8 cellular contexts compared by ENCODE assay signal in the genomic region with DNA sequence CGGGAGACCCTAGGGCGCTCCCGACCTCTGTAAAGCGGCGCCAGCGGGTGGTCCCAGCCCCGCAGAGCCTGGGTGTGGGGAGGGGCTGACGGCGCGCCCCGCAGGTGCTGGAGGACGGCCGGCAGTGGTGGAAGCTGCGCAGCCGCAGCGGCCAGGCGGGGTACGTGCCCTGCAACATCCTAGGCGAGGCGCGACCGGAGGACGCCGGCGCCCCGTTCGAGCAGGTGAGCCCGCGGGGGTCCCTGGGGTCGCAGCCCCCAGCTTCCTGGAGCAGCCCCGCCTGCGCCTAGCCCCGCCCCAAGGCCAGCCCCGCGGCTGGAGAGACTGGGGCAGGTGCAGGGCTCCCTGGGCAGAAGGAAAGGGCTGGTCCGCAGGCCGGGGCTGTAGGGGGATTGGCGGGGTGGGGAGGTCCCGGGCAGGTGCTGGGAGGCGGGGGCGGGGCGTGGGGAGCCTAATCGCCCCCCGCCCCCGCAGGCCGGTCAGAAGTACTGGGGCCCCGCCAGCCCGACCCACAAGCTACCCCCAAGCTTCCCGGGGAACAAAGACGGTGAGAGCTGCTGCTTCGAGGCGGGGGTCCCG. TPM values are rescaled to one million over a fixed set of nuclear protein-coding genes. Genes with fewer than 3 reads are reported as not detected.
DNase-seq lines count a peak whose midpoint lies in the region; ATAC-seq and TF ChIP-seq lines count a peak whose summit lies in the region.

No MANE protein-coding gene starts in this region.

- H2BK20ac ChIP-seq in IMR-90 (ENCODE audit: low read depth, low read length) = no peak overlapping the region

- no peaks in the 10 kb centered on the region for H3K36me3 ChIP-seq in IMR-90 (ENCODE audit: control insufficient read depth, insufficient read depth, low read length)
- H3K36me3 ChIP-seq in body of pancreas (replicated peaks in 1 of 2; ENCODE audit: insufficient read depth in 1 of 2, low read depth in 2 of 2) = no peaks in the 10 kb centered on the region
- H3K36me3 ChIP-seq in parathyroid adenoma (ENCODE audit: control insufficient read depth, insufficient read depth, low read length) = no peaks in the 10 kb centered on the region

- H3K4me1 ChIP-seq in IMR-90 (ENCODE audit: control insufficient read depth, insufficient read depth, low read length) (peaks cover 6% of the 10 kb centered on the region), body of pancreas (peaks cover 34% of the 10 kb centered on the region), parathyroid adenoma (no peaks in the 10 kb centered on the region)

- no peak for TF ChIP-seq CTCF in IMR-90 (conservative IDR thresholded peaks at IDR 0.05; ENCODE audit: low read depth, low read length)
- no peak for TF ChIP-seq CTCF in body of pancreas (IDR thresholded peaks at IDR 0.05)
- TF ChIP-seq CTCF in parathyroid adenoma (IDR thresholded peaks at IDR 0.05) = no peak

- H2AK5ac ChIP-seq in IMR-90 (ENCODE audit: low read depth, low read length) = no peak overlapping the region

- no peak overlapping the region for H3K4ac ChIP-seq in IMR-90 (ENCODE audit: low read depth, low read length)

- POLR2A ChIA-PET in IMR-90 (lab: Charles Lee; ENCODE audit: unreplicated experiment) = no interaction called here

- no peak for TF ChIP-seq RAD21 in IMR-90 (IDR thresholded peaks at IDR 0.05; ENCODE audit: low read length)

- no peak overlapping the region for H2BK120ac ChIP-seq in IMR-90 (ENCODE audit: low read depth, low read length)

- H3K4me2 ChIP-seq in IMR-90 (ENCODE audit: low read depth, low read length) (no peak overlapping the region), parathyroid adenoma (ENCODE audit: low read length) (peak overlapping the region; percentile 49)

- no peak overlapping the region; a peak in 1 of 4 replicates for H4K8ac ChIP-seq in IMR-90 (ENCODE audit: low read depth in 2 of 2, low read length in 2 of 2)

- DNase-seq in NCI-H2081 (lab: John Stamatoyannopoulos, UW) (peak; percentile 33 to 70), NCI-H2081 treated with DMSO at 0.1 percent for 48 hours (lab: John Stamatoyannopoulos, UW) (no peak), IMR-90 (no peak), body of pancreas (peak in 2 of 4 donors; percentile 27 to 30), nucleus accumbens (lab: John Stamatoyannopoulos, UW) (no peak)

- no TSS peak for BruUV-seq in IMR-90 (replicated peaks; lab: Mats Ljungman, UMichigan)

- dilution Hi-C loops in IMR-90 (cut with HindIII; ENCODE audit: low sequenced_read_pairs, unreplicated experiment) = no loop called here

- intact Hi-C loops in IMR-90 (cut with micrococcal nuclease) = loop anchor here (10.0 kb wide), 1 partner anchor 171 kb away; no protein-coding TSS in a partner anchor
- intact Hi-C loops in body of pancreas (cut with DNase I) = loop anchor here (10.0 kb wide), 1 partner anchor 171 kb away; no protein-coding TSS in a partner anchor

- no peaks in the 10 kb centered on the region for H3K79me1 ChIP-seq in IMR-90 (ENCODE audit: low read depth in 1 of 2, low read length in 2 of 2)

- in situ Hi-C loops in IMR-90 (cut with MboI; ENCODE audit: low sequenced_read_pairs) = no loop called here

- TF ChIP-seq POLR2A in IMR-90 (IDR thresholded peaks at IDR 0.05; ENCODE audit: low read depth, low read length) = no peak
- TF ChIP-seq POLR2A in body of pancreas (IDR thresholded peaks at IDR 0.05) = no peak

- no peak overlapping the region for H3K14ac ChIP-seq in IMR-90 (replicated peaks; ENCODE audit: low read depth, low read length)

- H3K79me2 ChIP-seq in parathyroid adenoma = no peaks in the 10 kb centered on the region

- H4K91ac ChIP-seq in IMR-90 (ENCODE audit: insufficient read depth, low read depth, low read length) = no peak overlapping the region

- 11% methylated on average over 20 of the region's 53 CpGs; no CpG with 5 or more reads in 1 of the 2 experiments for WGBS in IMR-90 (ENCODE audit: extremely low coverage in 2 of 2, insufficient read length in 1 of 2), 2 experiments
- 22 to 50% methylated on average over 6 to 33 of the region's 53 CpGs for WGBS in body of pancreas, 2 donors

- no peak overlapping the region for H2BK5ac ChIP-seq in IMR-90 (ENCODE audit: low read depth, low read length, poor library complexity, severe bottlenecking)

- H2AK9ac ChIP-seq in IMR-90 (replicated peaks; ENCODE audit: low read depth, low read length, poor library complexity) = peak overlapping the region; percentile 5

- ATAC-seq in IMR-90 (ENCODE audit: low read depth) = no peak
- no peak for ATAC-seq in body of pancreas
- ATAC-seq in HG02973 (IDR thresholded peaks at IDR 0.05; ENCODE audit: unreplicated experiment) = no peak
- no peak for ATAC-seq in GM21737 (IDR thresholded peaks at IDR 0.05; ENCODE audit: unreplicated experiment)

- no peak overlapping the region for H3K27ac ChIP-seq in IMR-90 (ENCODE audit: insufficient read depth, low read length)
- peak overlapping the region; percentile 56 to 86 (median 74) for H3K27ac ChIP-seq in body of pancreas
- no peak overlapping the region for H3K27ac ChIP-seq in parathyroid adenoma

- no peaks in the 10 kb centered on the region for H3K9me3 ChIP-seq in IMR-90 (ENCODE audit: control insufficient read depth, insufficient read depth, low read length)
- no peaks in the 10 kb centered on the region for H3K9me3 ChIP-seq in body of pancreas
- no peaks in the 10 kb centered on the region for H3K9me3 ChIP-seq in parathyroid adenoma (ENCODE audit: control insufficient read depth, low read length)

- H2BK15ac ChIP-seq in IMR-90 (ENCODE audit: low read depth, low read length) = no peak overlapping the region

- H3K9ac ChIP-seq in IMR-90 (ENCODE audit: low read depth, low read length) = no peak overlapping the region
- no peak overlapping the region for H3K9ac ChIP-seq in parathyroid adenoma

- no peak overlapping the region for H4K5ac ChIP-seq in IMR-90 (ENCODE audit: low read depth, low read length)

- H3K27me3 ChIP-seq in IMR-90 (ENCODE audit: control insufficient read depth, insufficient read depth, low read length) = peaks cover 7% of the 10 kb centered on the region; the same call in 1 of the 2 replicates
- no peaks in the 10 kb centered on the region for H3K27me3 ChIP-seq in body of pancreas
- H3K27me3 ChIP-seq in parathyroid adenoma (ENCODE audit: control insufficient read depth, insufficient read depth, low read length) = no peaks in the 10 kb centered on the region

- no peak overlapping the region for H3K18ac ChIP-seq in IMR-90 (ENCODE audit: low read depth, low read length)

- no peak overlapping the region for H2AFZ ChIP-seq in IMR-90 (replicated peaks; ENCODE audit: low read length, poor library complexity)
- H2AFZ ChIP-seq in parathyroid adenoma = peak overlapping the region; percentile 68

- H3K23ac ChIP-seq in IMR-90 (ENCODE audit: low read depth, low read length) = no peak overlapping the region

- H3K9me1 ChIP-seq in IMR-90 (ENCODE audit: insufficient read depth, low read length) = no peaks in the 10 kb centered on the region

- H3K4me3 ChIP-seq in IMR-90 (ENCODE audit: insufficient read depth, low read depth, low read length) (no peak overlapping the region), body of pancreas (no peak overlapping the region), parathyroid adenoma (ENCODE audit: low read depth, low read length) (no peak overlapping the region)

- no peak overlapping the region for H3K56ac ChIP-seq in IMR-90 (ENCODE audit: extremely low read depth, insufficient read depth, low read length)

- no peaks in the 10 kb centered on the region for H4K20me1 ChIP-seq in IMR-90 (ENCODE audit: insufficient read depth, low read length)

- CTCF ChIA-PET in IMR-90 (lab: Yijun Ruan, JAX) = interaction anchor here (1.1 kb wide), 1 partner anchor 19 kb away, joined by 4 read pairs; no protein-coding TSS in a partner anchor

TF ChIP-seq in IMR-90, 13 proteins besides CTCF, POLR2A, EP300 and RAD21 (continues in another document):
- TF ChIP-seq, protein P1, sequence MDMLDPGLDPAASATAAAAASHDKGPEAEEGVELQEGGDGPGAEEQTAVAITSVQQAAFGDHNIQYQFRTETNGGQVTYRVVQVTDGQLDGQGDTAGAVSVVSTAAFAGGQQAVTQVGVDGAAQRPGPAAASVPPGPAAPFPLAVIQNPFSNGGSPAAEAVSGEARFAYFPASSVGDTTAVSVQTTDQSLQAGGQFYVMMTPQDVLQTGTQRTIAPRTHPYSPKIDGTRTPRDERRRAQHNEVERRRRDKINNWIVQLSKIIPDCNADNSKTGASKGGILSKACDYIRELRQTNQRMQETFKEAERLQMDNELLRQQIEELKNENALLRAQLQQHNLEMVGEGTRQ (IDR thresholded peaks at IDR 0.05; ENCODE audit: low read depth, low read length) = no peak
- TF ChIP-seq MXI1 (IDR thresholded peaks at IDR 0.05; ENCODE audit: borderline replicate concordance, low read depth, low read length) (no peak), CHD1 (IDR thresholded peaks at IDR 0.05; ENCODE audit: low read depth, low read length) (no peak), FOS (IDR thresholded peaks at IDR 0.05; ENCODE audit: low read depth, low read length) (no peak), RFX5 (IDR thresholded peaks at IDR 0.05; ENCODE audit: low read depth, low read length) (no peak), RCOR1 (IDR thresholded peaks at IDR 0.05; ENCODE audit: insufficient replicate concordance, low read length) (no peak)

RNA-seq across cellular contexts. Expression of gene EPS8L2, which starts 19.7 kb away (rescaled TPM):
- 12.2 and 17.2 TPM in 2 replicates for total RNA-seq in IMR-90 (2012; rRNA removed)
- polyA plus RNA-seq in IMR-90 (2012; rRNA removed) = 38.7 and 39.4 TPM in 2 replicates
- polyA plus RNA-seq in IMR-90 (2012; cell fraction: cytosol; rRNA removed) = 16.2 and 26.2 TPM in 2 replicates
- 206 and 443 TPM in 2 replicates for polyA plus RNA-seq in IMR-90 (2012; cell fraction: nucleus; rRNA removed; ENCODE audit: low replicate concordance)
- 100 to 1,000 TPM; 126 to 153 TPM for total RNA-seq in body of pancreas

RNA-seq across cellular contexts. Expression of gene TALDO1, which starts 21.6 kb away (rescaled TPM):
- total RNA-seq in IMR-90 (2012; rRNA removed) = 147 and 156 TPM in 2 replicates
- polyA plus RNA-seq in IMR-90 (2012; rRNA removed) = 210 and 228 TPM in 2 replicates
- polyA plus RNA-seq in IMR-90 (2012; cell fraction: cytosol; rRNA removed) = 201 and 282 TPM in 2 replicates
- 134 and 144 TPM in 2 replicates for polyA plus RNA-seq in IMR-90 (2012; cell fraction: nucleus; rRNA removed; ENCODE audit: low replicate concordance)
- total RNA-seq in body of pancreas = 100 to 1,000 TPM in 1 of 2 donors, 10 to 100 TPM in 1; 78.9 to 119 TPM

RNA-seq across cellular contexts. Expression of gene TMEM80, which starts 30.1 kb away (rescaled TPM):
- total RNA-seq in IMR-90 (2012; rRNA removed) (5.0 and 5.6 TPM in 2 replicates), body of pancreas (10 to 100 TPM; 21.8 to 36.3 TPM)
- 21.2 and 21.7 TPM in 2 replicates for polyA plus RNA-seq in IMR-90 (2012; rRNA removed)
- 19.5 and 33.5 TPM in 2 replicates for polyA plus RNA-seq in IMR-90 (2012; cell fraction: cytosol; rRNA removed)
- polyA plus RNA-seq in IMR-90 (2012; cell fraction: nucleus; rRNA removed; ENCODE audit: low replicate concordance) = 64.5 and 66.3 TPM in 2 replicates

RNA-seq across cellular contexts. Expression of gene DEAF1, which starts 30.7 kb away (rescaled TPM):
- total RNA-seq in IMR-90 (2012; rRNA removed) = 21.7 and 22.9 TPM in 2 replicates
- 31.6 and 35.8 TPM in 2 replicates for polyA plus RNA-seq in IMR-90 (2012; rRNA removed)
- 17.5 and 37.5 TPM in 2 replicates for polyA plus RNA-seq in IMR-90 (2012; cell fraction: cytosol; rRNA removed)
- polyA plus RNA-seq in IMR-90 (2012; cell fraction: nucleus; rRNA removed; ENCODE audit: low replicate concordance) = 40.0 and 55.2 TPM in 2 replicates
- 10 to 100 TPM; 15.8 to 28.0 TPM for total RNA-seq in body of pancreas

RNA-seq across cellular contexts. Expression of gene GATD1, which starts 51.6 kb away (rescaled TPM):
- total RNA-seq in IMR-90 (2012; rRNA removed) (3.0 and 4.2 TPM in 2 replicates), body of pancreas (10 to 100 TPM; 14.0 to 28.7 TPM)
- 48.1 and 52.5 TPM in 2 replicates for polyA plus RNA-seq in IMR-90 (2012; rRNA removed)
- 61.4 and 99.9 TPM in 2 replicates for polyA plus RNA-seq in IMR-90 (2012; cell fraction: cytosol; rRNA removed)
- polyA plus RNA-seq in IMR-90 (2012; cell fraction: nucleus; rRNA removed; ENCODE audit: low replicate concordance) = 288 and 910 TPM in 2 replicates

Comparison
In these comparisons a context has a peak if more than half of its experiments do, and no peak if none do; other contexts are left out.
1. DNase-seq: peak in NCI-H2081 (2 of 2); none in NCI-H2081 treated with DMSO at 0.1 percent for 48 hours (single experiment), IMR-90 (single experiment) and nucleus accumbens (0 of 56).
2. H3K27ac ChIP-seq: peak in body of pancreas (4 of 4); none in IMR-90 (single experiment) and parathyroid adenoma (single experiment).